ENCODE assay signal across 31 cellular contexts in the genomic region with DNA sequence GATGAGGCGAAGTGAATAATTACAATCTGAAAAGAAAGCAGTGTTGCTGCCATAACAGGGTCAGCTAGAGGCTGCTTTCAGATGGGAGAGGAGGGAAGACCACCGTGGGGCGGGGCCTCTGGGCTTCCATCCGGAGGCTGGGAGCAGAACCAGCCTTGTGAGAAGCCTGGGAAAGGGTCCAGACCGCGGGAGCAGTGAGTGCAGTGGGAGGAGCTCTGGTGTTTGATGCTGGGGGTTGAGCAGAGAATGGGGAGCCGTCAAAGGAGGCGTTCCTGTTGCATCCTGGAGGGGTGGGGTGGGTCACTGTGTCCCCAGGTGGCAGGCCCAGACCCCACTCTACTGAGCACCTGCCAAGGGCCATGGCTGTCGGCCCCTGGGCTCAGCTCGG. TPM values are rescaled to one million over a fixed set of nuclear protein-coding genes. Genes with fewer than 3 reads are reported as not detected.
A peak's percentile ranks its signal among the peaks of the same experiment; 100 is the strongest.
DNase-seq lines count a peak whose midpoint lies in the region; ATAC-seq, FAIRE-seq and TF ChIP-seq lines count a peak whose summit lies in the region.
"Had no signal": no experiment of that assay in that cellular context is flagged by ENCODE, and none has a peak within 500 bp of the region (broad histone marks: within the 10 kb centered on the region; RNA-seq: fewer than 3 reads in every experiment).

No MANE protein-coding gene starts in this region.

- RAD21 ChIA-PET in GM12878 (lab: Charles Lee; ENCODE audit: unreplicated experiment): no interaction called here

- POLR2A ChIA-PET in Caco-2 (lab: Charles Lee): no interaction called here
- POLR2A ChIA-PET in GM12878 (lab: Charles Lee): no interaction called here

- no peak overlapping the region for H3K4me3 Mint-ChIP-seq in Caco-2 (ENCODE audit: unreplicated experiment)
- H3K4me3 Mint-ChIP-seq: activated naive CD8-positive, alpha-beta T cell treated with anti-CD3 and anti-CD28 coated beads, Interleukin-2, amount 50 U/mL, for 24 hours; immature natural killer cell; T-helper 17 cell had no signal

- H3K4ac ChIP-seq in neuronal stem cell (ENCODE audit: low read length): no peak overlapping the region

- peak overlapping the region; percentile 60 for H3K27ac ChIP-seq in BLaER1
- no peak overlapping the region for H3K27ac ChIP-seq in GM12878 (ENCODE audit: control insufficient read depth, insufficient read depth)
- no peak overlapping the region for H3K27ac ChIP-seq in neuronal stem cell (replicated peaks; ENCODE audit: low read length)
- H3K27ac ChIP-seq in left lung: no peak overlapping the region
- H3K27ac ChIP-seq: body of pancreas, PC-9, right atrium auricular region, tibial artery had no signal

- peaks cover 24% of the 10 kb centered on the region for H3K79me1 ChIP-seq in neuronal stem cell (ENCODE audit: low read depth, low read length)

- no peak for TF ChIP-seq EP300 in GM12878 (IDR thresholded peaks at IDR 0.05; ENCODE audit: borderline replicate concordance in 1 of 2, control insufficient read depth in 1 of 2, low read depth in 2 of 2, low read length in 2 of 2)

- BruUV-seq in Caco-2 (replicated peaks; lab: Mats Ljungman, UMichigan): no TSS peak
- BruUV-seq in GM12878 (replicated peaks; lab: Mats Ljungman, UMichigan): no TSS peak

- no peaks in the 10 kb centered on the region for H3K9me3 Mint-ChIP-seq in Caco-2 (ENCODE audit: unreplicated experiment)
- H3K9me3 Mint-ChIP-seq: activated naive CD8-positive, alpha-beta T cell treated with anti-CD3 and anti-CD28 coated beads, Interleukin-2, amount 50 U/mL, for 24 hours; immature natural killer cell; nephron had no signal

- H2AK5ac ChIP-seq in neuronal stem cell (ENCODE audit: low read depth, low read length): no peak overlapping the region

- H2AFZ ChIP-seq in GM12878 (ENCODE audit: control insufficient read depth, low read depth, low read length) (no peak overlapping the region), neuronal stem cell (ENCODE audit: low read length) (no peak overlapping the region)
- H2AFZ ChIP-seq: PC-9 had no signal

- no peak overlapping the region for H4K91ac ChIP-seq in neuronal stem cell (ENCODE audit: low read depth, low read length, poor library complexity)

- DNase-seq in Caco-2 (no peak), GM12878 (ENCODE audit: low read depth, low spot score) (no peak), neuronal stem cell (ENCODE audit: low spot score) (no peak), left lung (no peak)
- no peak for DNase-seq in stimulated activated naive CD4-positive, alpha-beta T cell (lab: John Stamatoyannopoulos, UW)
- DNase-seq: activated CD4-positive, alpha-beta T cell treated with anti-CD3 and anti-CD28 coated beads, Interleukin-2, amount 50 U/mL, for 48 hours; activated CD4-positive, CD25-positive, alpha-beta regulatory T cell treated with anti-CD3 and anti-CD28 coated beads, Interleukin-2, amount 50 U/mL, for 72 hours; activated effector memory CD4-positive, alpha-beta T cell treated with anti-CD3 and anti-CD28 coated beads, Interleukin-2, amount 50 U/mL, for 16 hours; activated naive CD8-positive, alpha-beta T cell treated with anti-CD3 and anti-CD28 coated beads, Interleukin-2, amount 50 U/mL, for 24 hours; body of pancreas; C1 segment of cervical spinal cord; Calu3; DMS79; GDM1; immature natural killer cell; Kasumi-1; NCI-H1417 treated with DMSO at 0.1 percent for 48 hours; NCI-H2081; NCI-H226; NCI-H526 treated with DMSO at 0.1 percent for 48 hours; NK-92 treated with Interleukin-12 subunit alpha and Interleukin-12 subunit beta, amount 100 ng/mL, for 24 hours; PC-9; T-helper 17 cell; tibial artery had no signal

- H3K9ac ChIP-seq in BLaER1 (peak overlapping the region; percentile 61), GM12878 (ENCODE audit: control insufficient read depth, insufficient read depth, low read length) (no peak overlapping the region), neuronal stem cell (ENCODE audit: low read depth, low read length, poor library complexity) (no peak overlapping the region)

- ATAC-seq in GM12878 (no peak), left lung (no peak), HG03442 (IDR thresholded peaks at IDR 0.05; ENCODE audit: unreplicated experiment) (no peak)
- ATAC-seq: activated naive CD8-positive, alpha-beta T cell treated with anti-CD3 and anti-CD28 coated beads, Interleukin-2, amount 50 U/mL, for 24 hours; body of pancreas; Right ventricle myocardium inferior; T-helper 17 cell had no signal

- H2BK15ac ChIP-seq in neuronal stem cell (ENCODE audit: low read length): no peak overlapping the region

- no peak overlapping the region for H3K18ac ChIP-seq in neuronal stem cell (ENCODE audit: low read length)

- H3K14ac ChIP-seq in neuronal stem cell (ENCODE audit: low read length): no peak overlapping the region

- peaks cover 81% of the 10 kb centered on the region for H3K36me3 ChIP-seq in BLaER1
- peaks cover 3% of the 10 kb centered on the region for H3K36me3 ChIP-seq in Caco-2 (ENCODE audit: control insufficient read depth, insufficient read depth, low read length)
- peaks cover 0 to 32% of the 10 kb centered on the region in 2 experiments; a peak in 3 of 4 replicates for H3K36me3 ChIP-seq in GM12878 (ENCODE audit: control insufficient read depth in 2 of 2, insufficient read depth in 2 of 2, low read length in 1 of 2)
- H3K36me3 ChIP-seq in neuronal stem cell (replicated peaks in 1 of 2; ENCODE audit: control insufficient read depth in 2 of 2, insufficient read depth in 2 of 2, low read length in 2 of 2): peaks cover 26 to 62% of the 10 kb centered on the region in 2 donors
- peaks cover 0 to 72% of the 10 kb centered on the region in 2 donors for H3K36me3 ChIP-seq in left lung

- peaks cover 6% of the 10 kb centered on the region for H3K79me2 ChIP-seq in GM12878 (ENCODE audit: control insufficient read depth, insufficient read depth, low read length)

- SMC1A ChIA-PET in GM12878 (lab: Charles Lee; ENCODE audit: uncharacterized antibody, unreplicated experiment): no interaction called here

- TF ChIP-seq CTCF in Caco-2 (IDR thresholded peaks at IDR 0.05; ENCODE audit: insufficient read depth in 1 of 2, low read depth in 1 of 2, low read length in 1 of 2, severe bottlenecking in 1 of 2, unreplicated experiment in 1 of 2): no peak
- TF ChIP-seq CTCF in GM12878 (IDR thresholded peaks at IDR 0.05 in 2 of 3, conservative IDR thresholded peaks at IDR 0.05 in 1 of 3; ENCODE audit: control insufficient read depth in 2 of 3, extremely low read depth in 1 of 3, insufficient read depth in 1 of 3, low read depth in 3 of 3, low read length in 3 of 3): no peak
- no peak for TF ChIP-seq CTCF in left lung (IDR thresholded peaks at IDR 0.05)

- no peak for FAIRE-seq in GM12878 (lab: Jason Lieb, UNC)

- H3K4me1 ChIP-seq in BLaER1: peaks cover 32% of the 10 kb centered on the region
- H3K4me1 ChIP-seq in Caco-2: no peaks in the 10 kb centered on the region
- H3K4me1 ChIP-seq in GM12878 (ENCODE audit: control insufficient read depth, insufficient read depth, low read length): peaks cover 9% of the 10 kb centered on the region
- peaks cover 0 to 6% of the 10 kb centered on the region in 2 donors for H3K4me1 ChIP-seq in neuronal stem cell (ENCODE audit: control insufficient read depth in 2 of 2, insufficient read depth in 1 of 2, low read depth in 1 of 2, low read length in 2 of 2)
- H3K4me1 ChIP-seq in left lung: no peaks in the 10 kb centered on the region
- H3K4me1 ChIP-seq: body of pancreas, tibial artery had no signal

- WGBS in GM12878 (ENCODE audit: insufficient coverage, insufficient replicate concordance, low lambda C conversion rate, missing lambda C conversion rate): 82% methylated on average over 10 of the region's 10 CpGs
- no CpG with 5 or more reads among the region's 10 CpGs for WGBS in neuronal stem cell (ENCODE audit: extremely low coverage in 2 of 2, insufficient read length in 2 of 2, insufficient replicate concordance in 1 of 2), 2 donors

- H3K4me2 ChIP-seq in BLaER1: no peak overlapping the region
- no peak overlapping the region for H3K4me2 ChIP-seq in GM12878 (ENCODE audit: control insufficient read depth, insufficient read depth)
- H3K4me2 ChIP-seq in neuronal stem cell (ENCODE audit: insufficient read depth, low read length, poor library complexity, severe bottlenecking): no peak overlapping the region
- H3K4me2 ChIP-seq: PC-9, smooth muscle cell had no signal

- no peaks in the 10 kb centered on the region for H3K4me1 Mint-ChIP-seq in Caco-2 (ENCODE audit: low read depth, unreplicated experiment)

- no peak overlapping the region for H3K23ac ChIP-seq in neuronal stem cell (ENCODE audit: low read depth, low read length, poor library complexity)

- in situ Hi-C loops in GM12878 (cut with MboI): no loop called here

- H4K8ac ChIP-seq in neuronal stem cell (ENCODE audit: low read depth, low read length): no peak overlapping the region

- H3K4me3 ChIP-seq in BLaER1 (no peak overlapping the region), Caco-2 (ENCODE audit: low read depth, low read length) (no peak overlapping the region), GM12878 (no peak overlapping the region), neuronal stem cell (ENCODE audit: low read length in 2 of 2) (no peak overlapping the region), left lung (no peak overlapping the region)
- H3K4me3 ChIP-seq: body of pancreas, dorsolateral prefrontal cortex, PC-9, right atrium auricular region, smooth muscle cell, tibial artery had no signal

- intact Hi-C loops in Caco-2 (cut with micrococcal nuclease; ENCODE audit: unreplicated experiment): no loop called here
- intact Hi-C loops in GM12878 (cut with micrococcal nuclease; ENCODE audit: unreplicated experiment): no loop called here
- intact Hi-C loops in left lung (cut with DNase I): no loop called here

- CTCF ChIA-PET in Caco-2 (lab: Charles Lee): no interaction called here
- CTCF ChIA-PET in GM12878 (lab: Yijun Ruan, JAX): interaction anchor here (1.4 kb wide), 1 partner anchor 36 kb away, joined by 4 read pairs; a partner anchor contains a TSS

- H2BK120ac ChIP-seq in neuronal stem cell (ENCODE audit: low read depth, low read length): peak overlapping the region; percentile 47

- TF ChIP-seq POLR2A in GM12878 (IDR thresholded peaks at IDR 0.05; ENCODE audit: low read depth, low read length): 0 out of 2 replicates have a peak, but pooled peaks have one; percentile 2

- peak overlapping the region; percentile 22 for H3K27ac Mint-ChIP-seq in Caco-2 (ENCODE audit: unreplicated experiment)
- H3K27ac Mint-ChIP-seq: activated naive CD8-positive, alpha-beta T cell treated with anti-CD3 and anti-CD28 coated beads, Interleukin-2, amount 50 U/mL, for 24 hours; T-helper 17 cell had no signal

- H3K27me3 ChIP-seq in BLaER1: no peaks in the 10 kb centered on the region
- no peaks in the 10 kb centered on the region for H3K27me3 ChIP-seq in Caco-2 (replicated peaks; ENCODE audit: control insufficient read depth, insufficient read depth, low read length)
- no peaks in the 10 kb centered on the region for H3K27me3 ChIP-seq in GM12878 (replicated peaks in 1 of 2; ENCODE audit: control insufficient read depth in 2 of 2, insufficient read depth in 2 of 2, low read length in 1 of 2)
- no peaks in the 10 kb centered on the region for H3K27me3 ChIP-seq in neuronal stem cell (ENCODE audit: control insufficient read depth in 3 of 3, insufficient read depth in 3 of 3, low read depth in 1 of 3, low read length in 3 of 3)
- no peaks in the 10 kb centered on the region for H3K27me3 ChIP-seq in left lung
- H3K27me3 ChIP-seq: body of pancreas, dorsolateral prefrontal cortex, right atrium auricular region had no signal

- H3K27me3 Mint-ChIP-seq in Caco-2 (ENCODE audit: insufficient read depth, unreplicated experiment): no peaks in the 10 kb centered on the region
- H3K27me3 Mint-ChIP-seq: activated naive CD8-positive, alpha-beta T cell treated with anti-CD3 and anti-CD28 coated beads, Interleukin-2, amount 50 U/mL, for 24 hours; T-helper 17 cell had no signal

- H4K20me1 ChIP-seq in BLaER1: peaks cover 39% of the 10 kb centered on the region; the same call in 1 of the 2 replicates
- H4K20me1 ChIP-seq in GM12878 (ENCODE audit: control insufficient read depth, insufficient read depth): no peaks in the 10 kb centered on the region

- no peak overlapping the region for H2BK5ac ChIP-seq in neuronal stem cell (ENCODE audit: low read length)

- H2BK12ac ChIP-seq in neuronal stem cell (ENCODE audit: low read length): no peak overlapping the region

- no peak for TF ChIP-seq RAD21 in GM12878 (IDR thresholded peaks at IDR 0.05; ENCODE audit: insufficient read depth, low read depth, low read length)

- H3K9me3 ChIP-seq in BLaER1 (no peaks in the 10 kb centered on the region), Caco-2 (no peaks in the 10 kb centered on the region), GM12878 (replicated peaks; ENCODE audit: control insufficient read depth, insufficient read depth, low read length) (no peaks in the 10 kb centered on the region), neuronal stem cell (replicated peaks in 1 of 2; ENCODE audit: control insufficient read depth in 2 of 2, insufficient read depth in 1 of 2, low read depth in 1 of 2, low read length in 2 of 2) (peaks cover 0 to 2% of the 10 kb centered on the region in 2 donors), left lung (no peaks in the 10 kb centered on the region)
- H3K9me3 ChIP-seq: body of pancreas, right atrium auricular region, tibial artery had no signal

- H3K36me3 Mint-ChIP-seq in Caco-2 (ENCODE audit: insufficient read depth, unreplicated experiment): peaks cover 49% of the 10 kb centered on the region

RNA-seq across cellular contexts. Expression of a gene that starts 18.1 kb away (rescaled TPM):
- total RNA-seq in Caco-2 (2022) (2.4 and 2.9 TPM in 2 replicates), GM12878 (2014; rRNA removed) (0.05 and 0.06 TPM in 2 replicates), GM12878 (2014; rRNA removed; fragmentation: Illumina TruSeq; extraction: Trizol) (not detected in 2 replicates), GM12878 (2021) (0.05 and 0.13 TPM in 2 replicates), left lung (not detected)
- 1.4 and 1.6 TPM in 2 replicates for total RNA-seq in GM12878 (2013; cell fraction: nucleolus; rRNA removed)
- not detected for polyA plus RNA-seq in GM12878 (2011; ENCODE audit: low read depth)
- polyA plus RNA-seq in GM12878 (2011; rRNA removed) (not detected in 2 replicates), GM12878 (2014; fragmentation: Illumina TruSeq; extraction: Trizol) (not detected in 2 replicates), GM12878 (2014; fragmentation: Nextera tagmentation; extraction: Ambion mirVana) (not detected), GM12878 (2014; rRNA removed) (0.04 and 0.18 TPM in 2 replicates), GM12878 (2016; fragmentation: Nextera tagmentation; extraction: Ambion mirVana) (not detected)
- 0.03 TPM in 1 of 2 replicates, not detected in the other for polyA plus RNA-seq in GM12878 (2011; cell fraction: cytosol; rRNA removed)
- polyA plus RNA-seq in GM12878 (2011; cell fraction: nucleus; rRNA removed): 0.28 and 0.37 TPM in 2 replicates
- 0.14 and 0.17 TPM in 2 replicates for polyA plus RNA-seq in GM12878 (2012)
- 0.05 TPM in 1 of 2 replicates, not detected in the other for polyA minus RNA-seq in GM12878 (2011; rRNA and poly(A)+ RNA removed)
- polyA minus RNA-seq in GM12878 (2011; cell fraction: cytosol; rRNA and poly(A)+ RNA removed): not detected in 2 replicates
- polyA minus RNA-seq in GM12878 (2011; cell fraction: nucleus; rRNA and poly(A)+ RNA removed): 0.12 TPM in 1 of 2 replicates, not detected in the other
- 0.28 TPM for polyA plus RNA-seq in neuronal stem cell (2013, experiment 1 of 2)
- 0.33 TPM for polyA plus RNA-seq in neuronal stem cell (2013, experiment 2 of 2)
- total RNA-seq: body of pancreas, Right ventricle myocardium inferior had no signal

RNA-seq across cellular contexts. Expression of a gene that starts 35.3 kb away (rescaled TPM):
- total RNA-seq in Caco-2 (2022) (50.5 and 53.2 TPM in 2 replicates), GM12878 (2014; rRNA removed) (46.8 and 48.8 TPM in 2 replicates), GM12878 (2014; rRNA removed; fragmentation: Illumina TruSeq; extraction: Trizol) (21.5 and 23.8 TPM in 2 replicates), GM12878 (2021) (62.8 and 66.8 TPM in 2 replicates), left lung (10 to 100 TPM; 13.0 to 13.6 TPM)
- total RNA-seq in GM12878 (2013; cell fraction: nucleolus; rRNA removed): 3.3 and 5.8 TPM in 2 replicates
- polyA plus RNA-seq in GM12878 (2011; ENCODE audit: low read depth): 37.6 TPM
- polyA plus RNA-seq in GM12878 (2011; rRNA removed) (15.1 and 24.9 TPM in 2 replicates), GM12878 (2014; fragmentation: Illumina TruSeq; extraction: Trizol) (1.4 and 16.8 TPM in 2 replicates), GM12878 (2014; fragmentation: Nextera tagmentation; extraction: Ambion mirVana) (10 to 100 TPM in 1 of 2 experiments, 1 to 10 TPM in 1; 1.8 to 20.3 TPM), GM12878 (2014; rRNA removed) (66.7 and 68.2 TPM in 2 replicates), GM12878 (2016; fragmentation: Nextera tagmentation; extraction: Ambion mirVana) (10 to 100 TPM; 82.8 to 83.9 TPM)
- polyA plus RNA-seq in GM12878 (2011; cell fraction: cytosol; rRNA removed): 59.6 and 60.5 TPM in 2 replicates
- 31.2 and 40.5 TPM in 2 replicates for polyA plus RNA-seq in GM12878 (2011; cell fraction: nucleus; rRNA removed)
- polyA plus RNA-seq in GM12878 (2012): 90.0 and 92.6 TPM in 2 replicates
- 3.4 and 16.2 TPM in 2 replicates for polyA minus RNA-seq in GM12878 (2011; rRNA and poly(A)+ RNA removed)
- 3.7 and 7.6 TPM in 2 replicates for polyA minus RNA-seq in GM12878 (2011; cell fraction: cytosol; rRNA and poly(A)+ RNA removed)
- 3.6 and 3.9 TPM in 2 replicates for polyA minus RNA-seq in GM12878 (2011; cell fraction: nucleus; rRNA and poly(A)+ RNA removed)
- polyA plus RNA-seq in neuronal stem cell (2013, experiment 1 of 2): 50.4 TPM
- polyA plus RNA-seq in neuronal stem cell (2013, experiment 2 of 2): 51.0 TPM

RNA-seq across cellular contexts. Expression of a gene that starts 35.9 kb away (rescaled TPM):
- total RNA-seq in Caco-2 (2022) (20.1 and 20.4 TPM in 2 replicates), GM12878 (2014; rRNA removed) (4.2 and 4.4 TPM in 2 replicates), GM12878 (2014; rRNA removed; fragmentation: Illumina TruSeq; extraction: Trizol) (3.6 and 4.1 TPM in 2 replicates), GM12878 (2021) (17.0 and 18.3 TPM in 2 replicates), left lung (10 to 100 TPM; 13.8 to 15.8 TPM)
- 8.3 and 8.9 TPM in 2 replicates for total RNA-seq in GM12878 (2013; cell fraction: nucleolus; rRNA removed)
- 4.9 TPM for polyA plus RNA-seq in GM12878 (2011; ENCODE audit: low read depth)
- polyA plus RNA-seq in GM12878 (2011; rRNA removed) (4.5 and 10.0 TPM in 2 replicates), GM12878 (2014; fragmentation: Illumina TruSeq; extraction: Trizol) (8.0 and 9.3 TPM in 2 replicates), GM12878 (2014; fragmentation: Nextera tagmentation; extraction: Ambion mirVana) (10 to 100 TPM; 10.0 to 14.5 TPM), GM12878 (2014; rRNA removed) (10.8 and 14.9 TPM in 2 replicates), GM12878 (2016; fragmentation: Nextera tagmentation; extraction: Ambion mirVana) (10 to 100 TPM; 14.7 to 15.0 TPM)
- polyA plus RNA-seq in GM12878 (2011; cell fraction: cytosol; rRNA removed): 10.0 and 11.6 TPM in 2 replicates
- polyA plus RNA-seq in GM12878 (2011; cell fraction: nucleus; rRNA removed): 6.6 and 7.7 TPM in 2 replicates
- polyA plus RNA-seq in GM12878 (2012): 9.9 and 10.1 TPM in 2 replicates
- 11.9 and 15.3 TPM in 2 replicates for polyA minus RNA-seq in GM12878 (2011; rRNA and poly(A)+ RNA removed)
- 6.5 and 6.9 TPM in 2 replicates for polyA minus RNA-seq in GM12878 (2011; cell fraction: cytosol; rRNA and poly(A)+ RNA removed)
- 4.2 and 7.9 TPM in 2 replicates for polyA minus RNA-seq in GM12878 (2011; cell fraction: nucleus; rRNA and poly(A)+ RNA removed)
- 3.6 TPM for polyA plus RNA-seq in neuronal stem cell (2013, experiment 1 of 2)
- 3.7 TPM for polyA plus RNA-seq in neuronal stem cell (2013, experiment 2 of 2)

RNA-seq across cellular contexts. Expression of a gene that starts 49.7 kb away (rescaled TPM):
- 42.1 and 47.7 TPM in 2 replicates for total RNA-seq in Caco-2 (2022)
- total RNA-seq in GM12878 (2013; cell fraction: nucleolus; rRNA removed): 40.0 and 40.4 TPM in 2 replicates
- 18.3 and 21.3 TPM in 2 replicates for total RNA-seq in GM12878 (2014; rRNA removed)
- 4.0 and 5.1 TPM in 2 replicates for total RNA-seq in GM12878 (2014; rRNA removed; fragmentation: Illumina TruSeq; extraction: Trizol)
- 15.8 and 20.9 TPM in 2 replicates for total RNA-seq in GM12878 (2021)
- polyA plus RNA-seq in GM12878 (2011; ENCODE audit: low read depth): 2.2 TPM
- 5.5 and 9.5 TPM in 2 replicates for polyA plus RNA-seq in GM12878 (2011; rRNA removed)
- polyA plus RNA-seq in GM12878 (2011; cell fraction: cytosol; rRNA removed): 10.6 and 16.8 TPM in 2 replicates
- polyA plus RNA-seq in GM12878 (2011; cell fraction: nucleus; rRNA removed): 80.7 and 84.7 TPM in 2 replicates
- 9.0 and 17.0 TPM in 2 replicates for polyA plus RNA-seq in GM12878 (2012)
- 0.63 and 1.9 TPM in 2 replicates for polyA plus RNA-seq in GM12878 (2014; fragmentation: Illumina TruSeq; extraction: Trizol)
- polyA plus RNA-seq in GM12878 (2014; fragmentation: Nextera tagmentation; extraction: Ambion mirVana): under 1 TPM in 1 of 2 experiments, not detected in 1; 0.09 TPM
- 17.5 and 20.7 TPM in 2 replicates for polyA plus RNA-seq in GM12878 (2014; rRNA removed)
- polyA plus RNA-seq in GM12878 (2016; fragmentation: Nextera tagmentation; extraction: Ambion mirVana): 1 to 10 TPM; 2.2 to 4.1 TPM
- 5.9 and 11.1 TPM in 2 replicates for polyA minus RNA-seq in GM12878 (2011; rRNA and poly(A)+ RNA removed)
- polyA minus RNA-seq in GM12878 (2011; cell fraction: cytosol; rRNA and poly(A)+ RNA removed): 4.5 and 8.8 TPM in 2 replicates
- 12.8 and 20.3 TPM in 2 replicates for polyA minus RNA-seq in GM12878 (2011; cell fraction: nucleus; rRNA and poly(A)+ RNA removed)
- polyA plus RNA-seq in neuronal stem cell (2013, experiment 1 of 2): 15.6 TPM
- 15.8 TPM for polyA plus RNA-seq in neuronal stem cell (2013, experiment 2 of 2)
- total RNA-seq in left lung: 10 to 100 TPM; 26.8 to 29.8 TPM
